In the genomic region with DNA sequence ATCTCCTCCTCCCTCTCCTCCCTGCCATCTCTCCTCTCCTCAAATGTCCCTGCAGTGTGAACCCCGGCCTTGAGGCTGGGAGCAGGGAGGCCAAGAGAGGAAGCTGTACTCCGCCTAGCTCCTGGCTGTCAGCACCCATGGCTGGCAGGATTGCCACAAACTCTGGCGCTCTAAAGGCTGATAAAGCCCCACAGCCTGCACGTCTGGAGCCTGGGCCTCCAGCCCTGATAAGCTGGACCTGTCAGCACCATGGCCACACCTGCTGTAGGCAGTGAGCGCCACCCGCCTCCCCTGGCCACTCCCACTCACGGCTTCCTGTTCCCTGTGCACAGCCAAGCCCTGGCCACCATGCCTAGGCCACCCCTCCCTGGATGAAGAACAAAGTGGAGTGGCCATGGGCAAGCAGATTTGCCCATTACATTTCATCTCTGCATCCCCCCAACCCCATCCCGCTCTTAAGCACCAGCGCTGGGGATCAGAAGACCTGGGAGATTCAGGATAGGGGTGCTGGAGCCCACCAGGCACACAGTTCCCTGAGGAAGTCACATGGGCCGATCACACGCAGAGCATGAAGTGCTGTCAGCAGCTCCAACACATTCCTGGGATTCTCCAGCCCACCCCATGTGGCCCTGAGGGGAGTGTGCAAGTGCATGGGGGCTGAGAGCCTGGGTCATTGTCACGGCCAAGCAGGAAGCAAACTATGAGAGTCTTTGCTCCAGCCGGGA, we compare ENCODE assay signal across 13 cellular contexts. TPM values are rescaled to one million over a fixed set of nuclear protein-coding genes. Genes with fewer than 3 reads are reported as not detected.
DNase-seq lines count a peak whose midpoint lies in the region; ATAC-seq, FAIRE-seq and TF ChIP-seq lines count a peak whose summit lies in the region.
"Had no signal": no experiment of that assay in that cellular context is flagged by ENCODE, and none has a peak within 500 bp of the region (broad histone marks: within the 10 kb centered on the region; RNA-seq: fewer than 3 reads in every experiment).

No MANE protein-coding gene starts in this region.

- TF ChIP-seq POLR2A in K562 (conservative IDR thresholded peaks at IDR 0.05): peak; percentile 75

- peak overlapping the region; percentile 70 for H3K4me2 ChIP-seq in K562 (ENCODE audit: insufficient read depth, low read length)

- peak; percentile 94 for ATAC-seq in K562
- no peak for ATAC-seq in lung (ENCODE audit: insufficient read depth, low FRiP score)
- no peak for ATAC-seq in GM18511 (IDR thresholded peaks at IDR 0.05; ENCODE audit: unreplicated experiment)
- ATAC-seq in HG03097 (IDR thresholded peaks at IDR 0.05; ENCODE audit: low FRiP score, unreplicated experiment): no peak

- TF ChIP-seq EP300 in K562 (IDR thresholded peaks at IDR 0.05; ENCODE audit: low read length): peak; percentile 93

- H3K4me1 Mint-ChIP-seq in Calu3 (ENCODE audit: low read depth, unreplicated experiment): no peaks in the 10 kb centered on the region
- H3K4me1 Mint-ChIP-seq: immature natural killer cell had no signal

- H4K20me1 ChIP-seq in K562 (replicated peaks; ENCODE audit: control insufficient read depth, insufficient read depth, low read length): no peaks in the 10 kb centered on the region

- peak overlapping the region; percentile 44 to 59 for H3K9ac ChIP-seq in K562 (ENCODE audit: insufficient read depth in 1 of 2, low read depth in 2 of 2, low read length in 2 of 2)

- intact Hi-C loops in Calu3 (cut with micrococcal nuclease; ENCODE audit: unreplicated experiment): no loop called here
- intact Hi-C loops in K562 (cut with micrococcal nuclease): loop anchor here (1.0 to 10.0 kb wide), 3 partner anchors 10 to 218 kb away; a partner anchor contains a TSS

- no peak for TF ChIP-seq CTCF in Calu3 (IDR thresholded peaks at IDR 0.05; ENCODE audit: unreplicated experiment)
- TF ChIP-seq CTCF in K562 (IDR thresholded peaks at IDR 0.05 in 2 of 3, conservative IDR thresholded peaks at IDR 0.05 in 1 of 3; ENCODE audit: insufficient read depth in 2 of 3, low read depth in 1 of 3, low read length in 3 of 3): no peak
- TF ChIP-seq CTCF in lung (IDR thresholded peaks at IDR 0.05; ENCODE audit: control extremely low read depth, extremely low read depth): no peak

- POLR2A ChIA-PET in K562 (lab: Yijun Ruan, JAX): interaction anchor here (0.6 to 6.7 kb wide), 15 partner anchors 9 to 146 kb away, joined by 3 to 159 read pairs (median 4); no protein-coding TSS in a partner anchor

- no peaks in the 10 kb centered on the region; the same call in 2 of the 3 replicates for H3K79me2 ChIP-seq in K562 (ENCODE audit: control insufficient read depth, insufficient read depth, low read length)

- no peaks in the 10 kb centered on the region for H3K36me3 Mint-ChIP-seq in Calu3 (ENCODE audit: insufficient read depth, unreplicated experiment)
- H3K36me3 Mint-ChIP-seq: immature natural killer cell had no signal

- no peak overlapping the region for H3K27ac Mint-ChIP-seq in Calu3 (ENCODE audit: unreplicated experiment)
- H3K27ac Mint-ChIP-seq: dendritic cell treated with granulocyte-macrophage colony-stimulating factor and Interleukin-4, amounts not matched to agents 40 ng/mL and 50 ng/mL, for 4 days; immature natural killer cell; T-helper 1 cell treated with Interleukin-12 subunit alpha and Interleukin-12 subunit beta and Interleukin-4 antibody, amounts not matched to agents 30 μg/mL and 1 μg/mL, for 36 hours had no signal

- peak overlapping the region; percentile 89 for H2AFZ ChIP-seq in K562 (ENCODE audit: low read depth, low read length)

- no peak overlapping the region for H3K4me3 ChIP-seq in K562
- no peak overlapping the region for H3K4me3 ChIP-seq in lung
- H3K4me3 ChIP-seq: MG63 had no signal

- H3K9me3 ChIP-seq in K562 (replicated peaks; ENCODE audit: control insufficient read depth, insufficient read depth, low read depth, low read length) (peaks cover 3% of the 10 kb centered on the region; the same call in 1 of the 2 replicates), lung (ENCODE audit: control insufficient read depth in 2 of 2, insufficient read depth in 1 of 2, low read length in 1 of 2) (no peaks in the 10 kb centered on the region)
- H3K9me3 ChIP-seq: MG63 had no signal

- in situ Hi-C loops in K562 (cut with MboI): no loop called here

- peak; percentile 99 for FAIRE-seq in K562 (lab: Jason Lieb, UNC)

- H3K27me3 Mint-ChIP-seq in Calu3 (ENCODE audit: unreplicated experiment): peaks cover 33% of the 10 kb centered on the region

- H3K36me3 ChIP-seq in K562 (ENCODE audit: control insufficient read depth, insufficient read depth, low read length) (no peaks in the 10 kb centered on the region), lung (ENCODE audit: control insufficient read depth in 2 of 2, insufficient read depth in 2 of 2, low read length in 2 of 2) (no peaks in the 10 kb centered on the region)
- H3K36me3 ChIP-seq: MG63 had no signal

- H3K27me3 ChIP-seq in K562 (ENCODE audit: control insufficient read depth in 2 of 2, insufficient read depth in 2 of 2, low read length in 2 of 2): no peaks in the 10 kb centered on the region
- no peaks in the 10 kb centered on the region for H3K27me3 ChIP-seq in lung (ENCODE audit: control insufficient read depth, insufficient read depth)
- H3K27me3 ChIP-seq: MG63 had no signal

- no peaks in the 10 kb centered on the region for H3K9me3 Mint-ChIP-seq in Calu3 (ENCODE audit: low read depth, unreplicated experiment)
- H3K9me3 Mint-ChIP-seq: dendritic cell treated with granulocyte-macrophage colony-stimulating factor and Interleukin-4, amounts not matched to agents 40 ng/mL and 50 ng/mL, for 4 days; immature natural killer cell; T-helper 1 cell treated with Interleukin-12 subunit alpha and Interleukin-12 subunit beta and Interleukin-4 antibody, amounts not matched to agents 30 μg/mL and 1 μg/mL, for 36 hours had no signal

- BruUV-seq in Calu3 (replicated peaks; lab: Mats Ljungman, UMichigan): no TSS peak
- no TSS peak for BruUV-seq in K562 (replicated peaks; lab: Mats Ljungman, UMichigan)

- CTCF ChIA-PET in Calu3 (lab: Charles Lee) (interaction anchor here (0.6 to 0.9 kb wide), 2 partner anchors 11 to 18 kb away, joined by 3 to 6 read pairs; no protein-coding TSS in a partner anchor), K562 (lab: Yijun Ruan, JAX; ENCODE audit: low intra/inter-chr PET ratio) (no interaction called here)

- TF ChIP-seq RAD21 in K562 (CRISPR knock-in tag; conservative IDR thresholded peaks at IDR 0.05 in 1 of 2, IDR thresholded peaks at IDR 0.05 in 1 of 2): peak in 1 of 2 experiments; percentile 47; a peak in 2 of 4 replicates

- H3K4me1 ChIP-seq in K562 (replicated peaks in 1 of 2; ENCODE audit: control insufficient read depth in 2 of 2, insufficient read depth in 2 of 2, low read length in 2 of 2) (peaks cover 48 to 70% of the 10 kb centered on the region in 2 experiments), lung (ENCODE audit: control insufficient read depth in 2 of 2, insufficient read depth in 2 of 2, low read length in 2 of 2) (peaks cover 8 to 15% of the 10 kb centered on the region in 2 donors)

- no peak overlapping the region for H3K4me3 Mint-ChIP-seq in Calu3 (ENCODE audit: low read depth, unreplicated experiment)
- H3K4me3 Mint-ChIP-seq: dendritic cell treated with granulocyte-macrophage colony-stimulating factor and Interleukin-4, amounts not matched to agents 40 ng/mL and 50 ng/mL, for 4 days; immature natural killer cell; T-helper 1 cell treated with Interleukin-12 subunit alpha and Interleukin-12 subunit beta and Interleukin-4 antibody, amounts not matched to agents 30 μg/mL and 1 μg/mL, for 36 hours had no signal

- WGBS in K562 (ENCODE audit: insufficient coverage, low coverage, missing lambda C conversion rate): 22% methylated on average over 13 of the region's 13 CpGs
- whole genome bisulfite sequencing in lung, 2 donors: 32 to 42% methylated on average over 13 of the region's 13 CpGs

- H3K27ac ChIP-seq in K562 (ENCODE audit: extremely low read depth, low read depth, low read length): peak overlapping the region; percentile 82
- H3K27ac ChIP-seq in lung (ENCODE audit: low read depth in 1 of 2, low read length in 1 of 2): peak overlapping the region in 1 of 2 donors; percentile 81

- no peaks in the 10 kb centered on the region for H3K9me1 ChIP-seq in K562 (ENCODE audit: control insufficient read depth, insufficient read depth, low read length)

- DNase-seq in Calu3 (peak; percentile 45), NCI-H2029 (lab: John Stamatoyannopoulos, UW) (peak; percentile 67), K562 (ENCODE audit: extremely low read depth in 1 of 4, low spot score in 3 of 4) (peak; percentile 98 to 99 (median 98)), lung (ENCODE audit: low spot score) (peak; percentile 43), midbrain (lab: John Stamatoyannopoulos, UW) (no peak), DMS 273 treated with DMSO at 0.1 percent for 48 hours (lab: John Stamatoyannopoulos, UW) (no peak)
- DNase-seq: DMS79 treated with DMSO at 0.1 percent for 48 hours, immature natural killer cell, MG63 had no signal

RNA-seq across cellular contexts. Expression of a gene that starts 24.2 kb away (rescaled TPM):
- total RNA-seq in Calu3 (2022) (not detected in 2 replicates), K562 (2014; rRNA removed) (not detected in 2 replicates), K562 (2014; rRNA removed; fragmentation: Illumina TruSeq; extraction: Trizol) (not detected in 2 replicates), K562 (2015; rRNA removed; fragmentation: Illumina TruSeq; extraction: Trizol) (not detected in 2 replicates), K562 (2021) (not detected in 2 replicates), lung (1 to 10 TPM in 1 of 2 donors, not detected in 1; 3.6 TPM)
- total RNA-seq in K562 (2011; cell fraction: chromatin; rRNA removed; ENCODE audit: low replicate concordance): not detected in 2 replicates
- total RNA-seq in K562 (2011; cell fraction: nucleolus; rRNA removed): not detected in 2 replicates
- not detected in 2 replicates for total RNA-seq in K562 (2011; cell fraction: nucleoplasm; rRNA removed)
- polyA plus RNA-seq in K562 (2011; rRNA removed) (not detected in 2 replicates), K562 (2014; fragmentation: Illumina TruSeq; extraction: Trizol) (not detected in 2 replicates), K562 (2014; fragmentation: Nextera tagmentation; extraction: Ambion mirVana) (not detected), K562 (2014; rRNA removed) (not detected in 2 replicates), lung (1 to 10 TPM in 1 of 2 donors, under 1 TPM in 1; 0.45 to 1.1 TPM)
- polyA plus RNA-seq in K562 (2011; cell fraction: cytosol; rRNA removed): not detected in 2 replicates
- not detected in 2 replicates for polyA plus RNA-seq in K562 (2011; cell fraction: nucleus; rRNA removed)
- polyA plus RNA-seq in K562 (2012): not detected in 2 replicates
- polyA minus RNA-seq in K562 (2011; rRNA and poly(A)+ RNA removed): not detected in 2 replicates
- not detected in 2 replicates for polyA minus RNA-seq in K562 (2011; cell fraction: cytosol; rRNA and poly(A)+ RNA removed)
- polyA minus RNA-seq in K562 (2011; cell fraction: nucleus; rRNA and poly(A)+ RNA removed): not detected in 2 replicates
- polyA plus RNA-seq: immature natural killer cell had no signal

RNA-seq across cellular contexts. Expression of a gene that starts 35.4 kb away (rescaled TPM):
- total RNA-seq in Calu3 (2022): not detected in 2 replicates
- total RNA-seq in K562 (2011; cell fraction: chromatin; rRNA removed; ENCODE audit: low replicate concordance): not detected in 2 replicates
- total RNA-seq in K562 (2011; cell fraction: nucleolus; rRNA removed): not detected in 2 replicates
- not detected in 2 replicates for total RNA-seq in K562 (2011; cell fraction: nucleoplasm; rRNA removed)
- not detected in 2 replicates for total RNA-seq in K562 (2014; rRNA removed)
- not detected in 2 replicates for total RNA-seq in K562 (2014; rRNA removed; fragmentation: Illumina TruSeq; extraction: Trizol)
- total RNA-seq in K562 (2015; rRNA removed; fragmentation: Illumina TruSeq; extraction: Trizol): not detected in 2 replicates
- not detected in 2 replicates for total RNA-seq in K562 (2021)
- polyA plus RNA-seq in K562 (2011; rRNA removed): not detected in 2 replicates
- polyA plus RNA-seq in K562 (2011; cell fraction: cytosol; rRNA removed): not detected in 2 replicates
- not detected in 2 replicates for polyA plus RNA-seq in K562 (2011; cell fraction: nucleus; rRNA removed)
- polyA plus RNA-seq in K562 (2012): 0.37 and 0.44 TPM in 2 replicates
- not detected in 2 replicates for polyA plus RNA-seq in K562 (2014; fragmentation: Illumina TruSeq; extraction: Trizol)
- polyA plus RNA-seq in K562 (2014; fragmentation: Nextera tagmentation; extraction: Ambion mirVana): not detected
- polyA plus RNA-seq in K562 (2014; rRNA removed): not detected in 2 replicates
- polyA minus RNA-seq in K562 (2011; rRNA and poly(A)+ RNA removed): not detected in 2 replicates
- polyA minus RNA-seq in K562 (2011; cell fraction: cytosol; rRNA and poly(A)+ RNA removed): not detected in 2 replicates
- polyA minus RNA-seq in K562 (2011; cell fraction: nucleus; rRNA and poly(A)+ RNA removed): not detected in 2 replicates
- total RNA-seq in lung: 10 to 100 TPM in 1 of 2 donors, not detected in 1; 19.8 TPM
- polyA plus RNA-seq in lung: 1 to 10 TPM in 1 of 2 donors, under 1 TPM in 1; 0.81 to 6.7 TPM
- polyA plus RNA-seq: immature natural killer cell had no signal

RNA-seq across cellular contexts. Expression of a gene that starts 43.3 kb away (rescaled TPM):
- total RNA-seq in Calu3 (2022) (33.7 and 37.8 TPM in 2 replicates), K562 (2014; rRNA removed) (55.0 and 62.5 TPM in 2 replicates), K562 (2014; rRNA removed; fragmentation: Illumina TruSeq; extraction: Trizol) (10.8 and 12.9 TPM in 2 replicates), K562 (2015; rRNA removed; fragmentation: Illumina TruSeq; extraction: Trizol) (36.8 TPM in 2 replicates), K562 (2021) (57.1 and 57.6 TPM in 2 replicates), lung (10 to 100 TPM; 28.1 to 54.5 TPM)
- total RNA-seq in K562 (2011; cell fraction: chromatin; rRNA removed; ENCODE audit: low replicate concordance): 23.5 and 87.3 TPM in 2 replicates
- 116 and 137 TPM in 2 replicates for total RNA-seq in K562 (2011; cell fraction: nucleolus; rRNA removed)
- 76.4 and 80.1 TPM in 2 replicates for total RNA-seq in K562 (2011; cell fraction: nucleoplasm; rRNA removed)
- polyA plus RNA-seq in K562 (2011; rRNA removed) (38.8 and 61.3 TPM in 2 replicates), K562 (2014; fragmentation: Illumina TruSeq; extraction: Trizol) (21.8 and 34.4 TPM in 2 replicates), K562 (2014; fragmentation: Nextera tagmentation; extraction: Ambion mirVana) (1 to 10 TPM; 2.2 to 3.0 TPM), K562 (2014; rRNA removed) (50.7 and 56.7 TPM in 2 replicates), lung (10 to 100 TPM; 34.0 to 48.3 TPM)
- polyA plus RNA-seq in K562 (2011; cell fraction: cytosol; rRNA removed): 106 and 197 TPM in 2 replicates
- polyA plus RNA-seq in K562 (2011; cell fraction: nucleus; rRNA removed): 47.0 and 58.8 TPM in 2 replicates
- polyA plus RNA-seq in K562 (2012): 35.0 and 51.2 TPM in 2 replicates
- 23.2 and 34.4 TPM in 2 replicates for polyA minus RNA-seq in K562 (2011; rRNA and poly(A)+ RNA removed)
- 47.3 and 62.2 TPM in 2 replicates for polyA minus RNA-seq in K562 (2011; cell fraction: cytosol; rRNA and poly(A)+ RNA removed)
- polyA minus RNA-seq in K562 (2011; cell fraction: nucleus; rRNA and poly(A)+ RNA removed): 14.8 and 25.5 TPM in 2 replicates

RNA-seq across cellular contexts. Expression of a gene that starts 51.5 kb away (rescaled TPM):
- 77.2 and 80.2 TPM in 2 replicates for total RNA-seq in Calu3 (2022)
- total RNA-seq in K562 (2011; cell fraction: chromatin; rRNA removed; ENCODE audit: low replicate concordance): 140 and 357 TPM in 2 replicates
- total RNA-seq in K562 (2011; cell fraction: nucleolus; rRNA removed): 408 and 448 TPM in 2 replicates
- 258 and 294 TPM in 2 replicates for total RNA-seq in K562 (2011; cell fraction: nucleoplasm; rRNA removed)
- 58.5 and 81.4 TPM in 2 replicates for total RNA-seq in K562 (2014; rRNA removed)
- total RNA-seq in K562 (2014; rRNA removed; fragmentation: Illumina TruSeq; extraction: Trizol): 30.7 and 41.6 TPM in 2 replicates
- total RNA-seq in K562 (2015; rRNA removed; fragmentation: Illumina TruSeq; extraction: Trizol): 49.6 and 51.6 TPM in 2 replicates
- 90.8 and 92.9 TPM in 2 replicates for total RNA-seq in K562 (2021)
- polyA plus RNA-seq in K562 (2011; rRNA removed): 80.2 and 156 TPM in 2 replicates
- polyA plus RNA-seq in K562 (2011; cell fraction: cytosol; rRNA removed): 160 and 179 TPM in 2 replicates
- polyA plus RNA-seq in K562 (2011; cell fraction: nucleus; rRNA removed): 178 and 231 TPM in 2 replicates
- 112 and 129 TPM in 2 replicates for polyA plus RNA-seq in K562 (2012)
- 76.9 and 83.7 TPM in 2 replicates for polyA plus RNA-seq in K562 (2014; fragmentation: Illumina TruSeq; extraction: Trizol)
- 10 to 100 TPM; 16.6 to 27.1 TPM for polyA plus RNA-seq in K562 (2014; fragmentation: Nextera tagmentation; extraction: Ambion mirVana)
- polyA plus RNA-seq in K562 (2014; rRNA removed): 52.7 and 70.2 TPM in 2 replicates
- 77.2 and 82.6 TPM in 2 replicates for polyA minus RNA-seq in K562 (2011; rRNA and poly(A)+ RNA removed)
- 127 and 153 TPM in 2 replicates for polyA minus RNA-seq in K562 (2011; cell fraction: cytosol; rRNA and poly(A)+ RNA removed)
- polyA minus RNA-seq in K562 (2011; cell fraction: nucleus; rRNA and poly(A)+ RNA removed): 55.1 and 85.3 TPM in 2 replicates
- 10 to 100 TPM; 68.8 to 89.5 TPM for total RNA-seq in lung
- polyA plus RNA-seq in lung: 100 to 1,000 TPM in 1 of 2 donors, 10 to 100 TPM in 1; 33.5 to 112 TPM

Comparison
In these comparisons a context has a peak if more than half of its experiments do, and no peak if none do; other contexts are left out.
1. DNase-seq: peak in Calu3 (single experiment), NCI-H2029 (single experiment), K562 (4 of 4) and lung (single experiment); none in midbrain (single experiment) and DMS 273 treated with DMSO at 0.1 percent for 48 hours (single experiment).